Comparison of ENCODE assay signal across 7 cellular contexts in genomic region chr11:79076526-79077115, GRCh38.
DNase-seq lines count a peak whose midpoint lies in the region; FAIRE-seq and TF ChIP-seq lines count a peak whose summit lies in the region.

No MANE protein-coding gene starts in this region.

- H3K4me1 ChIP-seq in DOHH2 (ENCODE audit: control insufficient read depth, low read length): no peaks in the 10 kb centered on the region
- H3K4me1 ChIP-seq in hepatocyte (ENCODE audit: insufficient read depth): peaks cover 11% of the 10 kb centered on the region

- H3K27ac ChIP-seq in DOHH2 (ENCODE audit: low read depth, low read length) (no peak overlapping the region), hepatocyte (no peak overlapping the region)

- no peaks in the 10 kb centered on the region for H3K9me3 ChIP-seq in DOHH2 (ENCODE audit: control insufficient read depth, insufficient read depth, low read length)
- no peaks in the 10 kb centered on the region for H3K9me3 ChIP-seq in hepatocyte (ENCODE audit: low read depth)

- peak; percentile 61 for DNase-seq in HT-29 (ENCODE audit: low spot score)
- DNase-seq in activated CD4-positive, alpha-beta T cell treated with anti-CD3 and anti-CD28 coated beads, Interleukin-2, amount 50 U/mL, for 1 hour: peak; percentile 6
- DNase-seq in hepatocyte (ENCODE audit: low spot score): peak; percentile 50
- DNase-seq in urothelium cell line (ENCODE audit: low spot score): peak; percentile 46
- DNase-seq in NCI-H2081 treated with DMSO at 0.1 percent for 48 hours (lab: John Stamatoyannopoulos, UW): no peak
- DNase-seq in activated T-helper 2 cell treated with anti-CD3 and anti-CD28 coated beads, Interferon-gamma antibody, Interleukin-2, Interleukin-4, amounts not matched to agents 10 μg/mL and 5 μg/mL and 100 μg/mL, durations not matched to agents 14 hours and 24 hours and 36 hours (ENCODE audit: low spot score): no peak

- H3K27me3 ChIP-seq in DOHH2 (ENCODE audit: control insufficient read depth, low read length) (no peaks in the 10 kb centered on the region), hepatocyte (no peaks in the 10 kb centered on the region)

- H3K9me3 Mint-ChIP-seq in activated T-helper 2 cell treated with anti-CD3 and anti-CD28 coated beads, Interferon-gamma antibody, Interleukin-2, Interleukin-4, amounts not matched to agents 10 μg/mL and 5 μg/mL and 100 μg/mL, durations not matched to agents 14 hours and 24 hours and 36 hours: peaks cover 6% of the 10 kb centered on the region

- H4K20me1 ChIP-seq in DOHH2 (ENCODE audit: control insufficient read depth, insufficient read depth, low read depth, low read length) (no peaks in the 10 kb centered on the region), hepatocyte (ENCODE audit: insufficient read depth, poor library complexity, severe bottlenecking) (no peaks in the 10 kb centered on the region)

- H3F3A ChIP-seq in DOHH2 (ENCODE audit: control insufficient read depth, insufficient read depth): no peaks in the 10 kb centered on the region

- peak; percentile 62 for TF ChIP-seq CTCF in DOHH2 (IDR thresholded peaks at IDR 0.05; ENCODE audit: low read depth, low read length, poor library complexity, severe bottlenecking)
- peak; percentile 55 for TF ChIP-seq CTCF in hepatocyte (IDR thresholded peaks at IDR 0.05; ENCODE audit: poor library complexity)

- H3K4me1 Mint-ChIP-seq in activated T-helper 2 cell treated with anti-CD3 and anti-CD28 coated beads, Interferon-gamma antibody, Interleukin-2, Interleukin-4, amounts not matched to agents 10 μg/mL and 5 μg/mL and 100 μg/mL, durations not matched to agents 14 hours and 24 hours and 36 hours (ENCODE audit: low read depth): no peaks in the 10 kb centered on the region

- intact Hi-C loops in activated T-helper 2 cell treated with anti-CD3 and anti-CD28 coated beads, Interferon-gamma antibody, Interleukin-2, Interleukin-4, amounts not matched to agents 10 μg/mL and 5 μg/mL and 100 μg/mL, durations not matched to agents 14 hours and 24 hours and 36 hours (cut with micrococcal nuclease): loop anchor here (1.0 kb wide), 1 partner anchor 431 kb away; no protein-coding TSS in a partner anchor

- H3K36me3 ChIP-seq in DOHH2 (ENCODE audit: control insufficient read depth, low read length) (no peaks in the 10 kb centered on the region), hepatocyte (replicated peaks; ENCODE audit: insufficient read depth, low read depth) (no peaks in the 10 kb centered on the region)

- H3K79me2 ChIP-seq in DOHH2 (ENCODE audit: control insufficient read depth, low read length) (no peaks in the 10 kb centered on the region), hepatocyte (no peaks in the 10 kb centered on the region)

- no peak overlapping the region for H2AFZ ChIP-seq in hepatocyte

- H3K27me3 Mint-ChIP-seq in activated T-helper 2 cell treated with anti-CD3 and anti-CD28 coated beads, Interferon-gamma antibody, Interleukin-2, Interleukin-4, amounts not matched to agents 10 μg/mL and 5 μg/mL and 100 μg/mL, durations not matched to agents 14 hours and 24 hours and 36 hours (ENCODE audit: low read depth): no peaks in the 10 kb centered on the region

- FAIRE-seq in urothelium cell line (lab: Jason Lieb, UNC): no peak

- no peak overlapping the region for H3K4me2 ChIP-seq in DOHH2 (ENCODE audit: low read length)
- H3K4me2 ChIP-seq in hepatocyte: no peak overlapping the region

- H3K27ac Mint-ChIP-seq in activated T-helper 2 cell treated with anti-CD3 and anti-CD28 coated beads, Interferon-gamma antibody, Interleukin-2, Interleukin-4, amounts not matched to agents 10 μg/mL and 5 μg/mL and 100 μg/mL, durations not matched to agents 14 hours and 24 hours and 36 hours: no peak overlapping the region

- H3K36me3 Mint-ChIP-seq in activated T-helper 2 cell treated with anti-CD3 and anti-CD28 coated beads, Interferon-gamma antibody, Interleukin-2, Interleukin-4, amounts not matched to agents 10 μg/mL and 5 μg/mL and 100 μg/mL, durations not matched to agents 14 hours and 24 hours and 36 hours (ENCODE audit: low read depth): no peaks in the 10 kb centered on the region

- H3K4me3 ChIP-seq in DOHH2 (ENCODE audit: low read length): no peak overlapping the region
- no peak overlapping the region for H3K4me3 ChIP-seq in hepatocyte

- H3K9me2 ChIP-seq in DOHH2 (replicated peaks; ENCODE audit: control insufficient read depth, low read length) (no peaks in the 10 kb centered on the region), hepatocyte (replicated peaks; ENCODE audit: insufficient read depth) (no peaks in the 10 kb centered on the region)

- H3K4me3 Mint-ChIP-seq in activated T-helper 2 cell treated with anti-CD3 and anti-CD28 coated beads, Interferon-gamma antibody, Interleukin-2, Interleukin-4, amounts not matched to agents 10 μg/mL and 5 μg/mL and 100 μg/mL, durations not matched to agents 14 hours and 24 hours and 36 hours (ENCODE audit: low read depth): no peak overlapping the region

- 90% methylated on average over 4 of the region's 4 CpGs for WGBS in hepatocyte (ENCODE audit: low lambda C conversion rate, missing lambda C conversion rate)

Comparison
In these comparisons a context has a peak if more than half of its experiments do, and no peak if none do; other contexts are left out.
1. DNase-seq: peak in HT-29 (single experiment), activated CD4-positive, alpha-beta T cell treated with anti-CD3 and anti-CD28 coated beads, Interleukin-2, amount 50 U/mL, for 1 hour (single experiment), hepatocyte (single experiment) and urothelium cell line (single experiment); none in NCI-H2081 treated with DMSO at 0.1 percent for 48 hours (single experiment) and activated T-helper 2 cell treated with anti-CD3 and anti-CD28 coated beads, Interferon-gamma antibody, Interleukin-2, Interleukin-4, amounts not matched to agents 10 μg/mL and 5 μg/mL and 100 μg/mL, durations not matched to agents 14 hours and 24 hours and 36 hours (single experiment).